ENCODE assay signal across 16 cellular contexts in the genomic region with DNA sequence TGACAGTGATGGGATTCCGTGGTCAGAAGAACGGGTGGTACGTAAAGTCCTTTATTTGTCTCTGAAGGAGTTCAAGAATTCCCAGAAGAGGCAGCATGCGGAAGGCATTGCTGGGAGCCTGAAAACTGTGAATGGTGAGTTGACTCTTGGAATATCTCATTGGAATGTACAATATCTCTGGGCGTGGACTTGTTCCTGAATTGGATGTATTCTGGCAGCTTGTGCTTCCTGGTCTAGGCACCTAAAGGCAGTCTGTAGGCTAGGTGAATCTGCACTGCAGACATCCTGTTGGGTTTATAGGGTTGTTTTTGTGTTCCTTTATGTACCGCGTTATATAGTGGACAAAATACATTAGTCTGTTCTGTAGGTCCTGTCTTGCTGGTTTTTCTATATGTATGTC.
"Had no signal": no experiment of that assay in that cellular context is flagged by ENCODE, and none has a peak within 500 bp of the region (broad histone marks: within the 10 kb centered on the region; RNA-seq: fewer than 3 reads in every experiment).

No MANE protein-coding gene starts in this region.

- H3K27me3 ChIP-seq: foreskin keratinocyte, pancreas, right lobe of liver, stomach, uterus had no signal

- FAIRE-seq: pancreas had no signal

- H3K9me3 ChIP-seq: pancreas, prostate gland, right lobe of liver, stomach, uterus had no signal

- H3K36me3 ChIP-seq: pancreas, prostate gland, right lobe of liver, uterus had no signal

- H3K4me3 ChIP-seq: pancreas, prostate gland, right lobe of liver, stomach, uterus had no signal

- H3K4me1 ChIP-seq: prostate gland, uterus had no signal

- H3K27ac Mint-ChIP-seq: mesothelial cell of epicardium, naive B cell, nephron, type B pancreatic cell had no signal

- H3K27ac ChIP-seq: foreskin keratinocyte, pancreas, prostate gland, right lobe of liver, stomach, uterus had no signal

- ATAC-seq: pancreas, right lobe of liver had no signal

- H3K27me3 Mint-ChIP-seq: naive B cell, type B pancreatic cell had no signal

- H3K9me3 Mint-ChIP-seq: nephron had no signal

- H3K4me3 Mint-ChIP-seq: mesothelial cell of epicardium, naive B cell, nephron, type B pancreatic cell had no signal

- DNase-seq: effector memory CD4-positive, alpha-beta T cell; foreskin keratinocyte; mammary epithelial cell; naive B cell; occipital lobe; pancreas; right lobe of liver; stimulated activated CD4-positive, alpha-beta T cell treated with anti-CD3 and anti-CD28 coated beads, Interleukin-2, amount 100 ng/mL, for 24 hours; stimulated activated naive CD4-positive, alpha-beta T cell; stomach; substantia nigra; uterus had no signal
